22 cellular contexts compared by ENCODE assay signal in genomic region chr6:39167866-39168625, GRCh38.
"Had no signal": no experiment of that assay in that cellular context is flagged by ENCODE, and none has a peak within 500 bp of the region (broad histone marks: within the 10 kb centered on the region; RNA-seq: fewer than 3 reads in every experiment).

No MANE protein-coding gene starts in this region.

- H3K36me3 ChIP-seq: MG63, Peyer's patch, SJSA1 had no signal

- ATAC-seq: Right ventricle myocardium inferior had no signal

- H3K27me3 ChIP-seq: MG63, Peyer's patch, SJSA1 had no signal

- H3K4me3 ChIP-seq: MG63, PC-9, Peyer's patch, SJSA1, SK-N-MC had no signal

- H3K27ac ChIP-seq: SJSA1, SK-N-MC had no signal

- DNase-seq: Karpas-422; KG1; MG63; NCI-H1092; NCI-H1105 treated with DMSO at 0.1 percent for 48 hours; NCI-H1417 treated with DMSO at 0.1 percent for 48 hours; NCI-H146; NCI-H1694 treated with DMSO at 0.1 percent for 48 hours; NCI-H1930; NCI-H2081; NCI-H2107; NCI-H2227 treated with DMSO at 0.1 percent for 48 hours; NCI-H524; NCI-H526 treated with DMSO at 0.1 percent for 48 hours; NCI-H748 treated with DMSO at 0.1 percent for 48 hours; NK-92 treated with Interleukin-12 subunit alpha and Interleukin-12 subunit beta, amount 100 ng/mL, for 24 hours; PC-9; Peyer's patch; SIG-M5 had no signal

- H3K4me1 ChIP-seq: SJSA1 had no signal

- H3K9me3 ChIP-seq: MG63, SJSA1 had no signal
